In the genomic region with DNA sequence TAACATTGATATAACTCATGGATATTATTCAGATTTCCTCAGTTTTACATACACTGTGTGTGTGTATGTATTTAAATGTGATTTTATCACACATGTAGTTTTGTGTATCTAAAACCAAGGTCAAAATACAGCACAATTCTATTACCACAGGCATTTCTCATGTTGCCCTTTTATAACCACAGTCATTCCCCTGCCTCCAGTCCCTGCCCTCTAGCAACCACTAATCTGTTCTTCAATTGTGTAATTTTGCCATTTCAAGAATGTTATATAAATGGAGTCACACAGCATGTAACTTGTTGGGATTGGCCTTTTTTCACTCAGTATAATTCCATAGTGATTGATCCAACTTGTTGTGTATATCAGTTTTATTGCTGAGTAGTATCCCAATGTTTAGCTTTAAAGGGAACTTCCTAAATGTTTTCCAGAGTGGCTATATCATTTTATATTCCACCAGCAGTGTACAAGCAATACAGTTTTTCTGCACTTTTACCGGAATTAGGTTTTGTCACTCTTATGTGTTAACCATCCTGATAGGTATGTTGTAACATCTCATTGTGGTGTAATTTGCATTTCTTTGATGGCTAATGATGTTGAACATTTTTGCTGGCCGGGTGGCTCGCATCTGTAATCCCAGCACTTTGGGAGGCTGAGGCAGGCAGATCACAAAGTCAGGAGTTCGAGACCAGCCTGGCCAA, we compare ENCODE assay signal across 22 cellular contexts.
DNase-seq lines count a peak whose midpoint lies in the region; ATAC-seq and TF ChIP-seq lines count a peak whose summit lies in the region.
"Had no signal": no experiment of that assay in that cellular context is flagged by ENCODE, and none has a peak within 500 bp of the region (broad histone marks: within the 10 kb centered on the region; RNA-seq: fewer than 3 reads in every experiment).

No MANE protein-coding gene starts in this region.

- no peaks in the 10 kb centered on the region for H3K79me2 ChIP-seq in mammary epithelial cell (ENCODE audit: insufficient read depth, low read length)

- H3K4me3 ChIP-seq in mammary epithelial cell (replicated peaks in 1 of 3; ENCODE audit: insufficient read depth in 1 of 3, low read depth in 2 of 3, low read length in 3 of 3) (no peak overlapping the region), breast epithelium (no peak overlapping the region), adipocyte (ENCODE audit: low read length) (no peak overlapping the region), fibroblast of pulmonary artery (replicated peaks; ENCODE audit: low read depth, low read length) (no peak overlapping the region), body of pancreas (no peak overlapping the region)
- H3K4me3 ChIP-seq: esophagus muscularis mucosa had no signal

- BruUV-seq in mammary epithelial cell (replicated peaks; lab: Mats Ljungman, UMichigan), result no TSS peak

- TF ChIP-seq POLR2A in breast epithelium (IDR thresholded peaks at IDR 0.05) (no peak), body of pancreas (IDR thresholded peaks at IDR 0.05) (no peak)

- no peak overlapping the region for H2AFZ ChIP-seq in mammary epithelial cell (ENCODE audit: low read depth, low read length)

- H3K9ac ChIP-seq in mammary epithelial cell (ENCODE audit: insufficient read depth, low read length), result no peak overlapping the region
- no peak overlapping the region for H3K9ac ChIP-seq in adipocyte (ENCODE audit: low read length)

- H3K27me3 ChIP-seq in mammary epithelial cell (ENCODE audit: insufficient read depth, low read length) (no peaks in the 10 kb centered on the region), breast epithelium (no peaks in the 10 kb centered on the region), adipocyte (replicated peaks; ENCODE audit: control insufficient read depth, insufficient read depth, low read length) (peaks cover 2% of the 10 kb centered on the region), body of pancreas (no peaks in the 10 kb centered on the region)
- H3K27me3 ChIP-seq: BE2C, esophagus muscularis mucosa had no signal

- dilution Hi-C loops in mammary epithelial cell (cut with HindIII; ENCODE audit: low sequenced_read_pairs), result no loop called here

- WGBS in mammary epithelial cell (ENCODE audit: low coverage, missing lambda C conversion rate), result 73% methylated on average over 4 of the region's 4 CpGs
- 74 to 90% methylated on average over 4 of the region's 4 CpGs for WGBS in body of pancreas, 2 donors

- H3K4me2 ChIP-seq in mammary epithelial cell (ENCODE audit: insufficient read depth, low read depth, low read length), result no peak overlapping the region

- H3K9me3 ChIP-seq in mammary epithelial cell (replicated peaks; ENCODE audit: insufficient read depth, low read length), result no peaks in the 10 kb centered on the region
- H3K9me3 ChIP-seq in breast epithelium, result peaks cover 0 to 3% of the 10 kb centered on the region in 2 donors
- H3K9me3 ChIP-seq in adipocyte (ENCODE audit: control insufficient read depth, low read length), result peaks cover 2% of the 10 kb centered on the region
- peaks cover 0 to 6% (median 0%) of the 10 kb centered on the region in 3 donors for H3K9me3 ChIP-seq in body of pancreas
- H3K9me3 ChIP-seq: BE2C, esophagus muscularis mucosa had no signal

- H3K4me1 ChIP-seq in mammary epithelial cell (ENCODE audit: insufficient read depth, low read length) (no peaks in the 10 kb centered on the region), breast epithelium (no peaks in the 10 kb centered on the region), adipocyte (ENCODE audit: control insufficient read depth, insufficient read depth, low read length) (peaks cover 4% of the 10 kb centered on the region), body of pancreas (no peaks in the 10 kb centered on the region)

- H3K27ac ChIP-seq in mammary epithelial cell (ENCODE audit: insufficient read depth, low read depth, low read length), result no peak overlapping the region
- no peak overlapping the region for H3K27ac ChIP-seq in breast epithelium
- H3K27ac ChIP-seq in body of pancreas, result no peak overlapping the region
- H3K27ac ChIP-seq: esophagus muscularis mucosa had no signal

- no peak for ATAC-seq in HG03196 (IDR thresholded peaks at IDR 0.05; ENCODE audit: unreplicated experiment)
- ATAC-seq in body of pancreas, result no peak
- ATAC-seq: activated CD8-positive, alpha-beta T cell treated with anti-CD3 and anti-CD28 coated beads for 36 hours had no signal

- CTCF ChIA-PET in mammary epithelial cell (lab: Charles Lee; ENCODE audit: low non-redundant PET), result no interaction called here

- intact Hi-C loops in mammary epithelial cell (cut with micrococcal nuclease), result loop anchor here (10.0 kb wide), 1 partner anchor 267 kb away; no protein-coding TSS in a partner anchor
- intact Hi-C loops in breast epithelium (cut with DNase I; ENCODE audit: low total_unique reads), result no loop called here
- intact Hi-C loops in body of pancreas (cut with DNase I), result no loop called here

- in situ Hi-C loops in mammary epithelial cell (cut with MboI; ENCODE audit: low sequenced_read_pairs in 2 of 2), result loop anchor here in 1 of 2 donors (25.0 kb wide), 1 partner anchor 319 kb away; no protein-coding TSS in a partner anchor

- H3K36me3 ChIP-seq in mammary epithelial cell (ENCODE audit: insufficient read depth, low read length) (no peaks in the 10 kb centered on the region), breast epithelium (no peaks in the 10 kb centered on the region), adipocyte (ENCODE audit: control insufficient read depth, insufficient read depth, low read length, severe bottlenecking) (no peaks in the 10 kb centered on the region), body of pancreas (replicated peaks in 1 of 2; ENCODE audit: insufficient read depth in 1 of 2, low read depth in 2 of 2) (no peaks in the 10 kb centered on the region)
- H3K36me3 ChIP-seq: BE2C, esophagus muscularis mucosa had no signal

- TF ChIP-seq CTCF in mammary epithelial cell (conservative IDR thresholded peaks at IDR 0.05 in 1 of 2, IDR thresholded peaks at IDR 0.05 in 1 of 2; ENCODE audit: extremely low read depth in 1 of 2, insufficient read depth in 1 of 2, low read depth in 1 of 2, low read length in 2 of 2) (no peak), breast epithelium (IDR thresholded peaks at IDR 0.05) (no peak), fibroblast of pulmonary artery (IDR thresholded peaks at IDR 0.05; ENCODE audit: low read length, missing control alignments) (no peak), body of pancreas (IDR thresholded peaks at IDR 0.05) (no peak)

- DNase-seq in mammary epithelial cell (peak; percentile 82), breast epithelium (ENCODE audit: low spot score in 2 of 2) (no peak), adipocyte (ENCODE audit: low read depth) (peak; percentile 51), fibroblast of pulmonary artery (ENCODE audit: low read depth) (peak; percentile 48), NCI-H1092 treated with DMSO at 0.1 percent for 48 hours (lab: John Stamatoyannopoulos, UW) (no peak), body of pancreas (no peak), NCI-H2107 treated with DMSO at 0.1 percent for 48 hours (lab: John Stamatoyannopoulos, UW; ENCODE audit: unreplicated experiment) (no peak)
- DNase-seq: 8988T; activated CD8-positive, alpha-beta T cell treated with anti-CD3 and anti-CD28 coated beads for 36 hours; activated gamma-delta T cell; activated T-cell treated with anti-CD3 and anti-CD28 coated beads for 4 hours; amygdala; BE2C; DMS53; effector memory CD4-positive, alpha-beta T cell; NCI-H146; NCI-H2171 treated with DMSO at 0.1 percent for 48 hours; NCI-H526 treated with DMSO at 0.1 percent for 48 hours; posterior cingulate gyrus; T-helper 9 cell had no signal

- H4K20me1 ChIP-seq in mammary epithelial cell (ENCODE audit: insufficient read depth, low read length), result no peaks in the 10 kb centered on the region

Comparison
In these comparisons a context has a peak if more than half of its experiments do, and no peak if none do; other contexts are left out.
1. DNase-seq: peak in mammary epithelial cell (single experiment), adipocyte (single experiment) and fibroblast of pulmonary artery (single experiment); none in breast epithelium (0 of 2), NCI-H1092 treated with DMSO at 0.1 percent for 48 hours (single experiment), body of pancreas (0 of 4) and NCI-H2107 treated with DMSO at 0.1 percent for 48 hours (single experiment).